ENCODE assay signal across 1 cellular context in genomic region chr5:60843693-60844428, GRCh38.
TF ChIP-seq lines count a peak whose summit lies in the region.

TSS of gene ELOVL7 (minus strand) at chr5:60844269. CDS start at chr5:60787397, 56,872 bp downstream.

TF ChIP-seq in K562, 482 proteins besides CTCF, POLR2A, EP300 and RAD21 (continued from another document and continues in another):
- TF ChIP-seq E2F3 (CRISPR knock-in tag; IDR thresholded peaks at IDR 0.05): peak; percentile 80
- peak; percentile 67 for TF ChIP-seq CCNT2 (IDR thresholded peaks at IDR 0.05; ENCODE audit: borderline replicate concordance, extremely low read depth, insufficient read length, low read depth, low read length)
- no peak for TF ChIP-seq ZNF224 (CRISPR knock-in tag; IDR thresholded peaks at IDR 0.05)
- no peak for TF ChIP-seq ZBTB8A (IDR thresholded peaks at IDR 0.05; ENCODE audit: partially characterized antibody)
- TF ChIP-seq GTF2A2 (tag; IDR thresholded peaks at IDR 0.05): no peak
- no peak for TF ChIP-seq SREBF1 (IDR thresholded peaks at IDR 0.05; ENCODE audit: borderline replicate concordance, low read depth, low read length)
- TF ChIP-seq ZNF57 (CRISPR knock-in tag; IDR thresholded peaks at IDR 0.05): no peak
- TF ChIP-seq SNRNP70 (optimal IDR thresholded peaks at IDR 0.05; ENCODE audit: low read depth, low read length): no peak
- no peak for TF ChIP-seq PHF21A (IDR thresholded peaks at IDR 0.05; ENCODE audit: borderline replicate concordance, low read depth)
- TF ChIP-seq BCL6 (CRISPR knock-in tag; IDR thresholded peaks at IDR 0.05): no peak
- TF ChIP-seq ZBED1 (IDR thresholded peaks at IDR 0.05): no peak
- no peak for TF ChIP-seq E2F1 (CRISPR knock-in tag; IDR thresholded peaks at IDR 0.05)
- peak; percentile 40; the same call in 1 of the 2 replicates for TF ChIP-seq ZBTB17 (CRISPR knock-in tag; IDR thresholded peaks at IDR 0.05)
- TF ChIP-seq E2F6 (IDR thresholded peaks at IDR 0.05; ENCODE audit: borderline replicate concordance in 1 of 2, extremely low read depth in 1 of 2, insufficient read depth in 1 of 2, insufficient read length in 1 of 2, low read depth in 1 of 2, low read length in 1 of 2, poor library complexity in 1 of 2, severe bottlenecking in 1 of 2): peak; percentile 22 to 72
- TF ChIP-seq MBD2 (IDR thresholded peaks at IDR 0.05; ENCODE audit: borderline replicate concordance, low read depth): no peak
- TF ChIP-seq EP400 (IDR thresholded peaks at IDR 0.05): no peak
- no peak for TF ChIP-seq HLTF (IDR thresholded peaks at IDR 0.05)
- TF ChIP-seq CREB1 (IDR thresholded peaks at IDR 0.05): no peak
- TF ChIP-seq CREB1 (CRISPR knock-in tag; IDR thresholded peaks at IDR 0.05): peak; percentile 33
- TF ChIP-seq FOXM1 (IDR thresholded peaks at IDR 0.05; ENCODE audit: low read depth): no peak
- no peak for TF ChIP-seq FOXM1 (CRISPR knock-in tag; IDR thresholded peaks at IDR 0.05; ENCODE audit: low read depth)
- no peak for TF ChIP-seq TOE1 (IDR thresholded peaks at IDR 0.05; ENCODE audit: borderline replicate concordance)
- TF ChIP-seq TOE1 (CRISPR knock-in tag; IDR thresholded peaks at IDR 0.05; ENCODE audit: borderline replicate concordance, low read depth): no peak
- TF ChIP-seq ZNF347 (CRISPR knock-in tag; IDR thresholded peaks at IDR 0.05; ENCODE audit: low read depth): no peak
- TF ChIP-seq CBFA2T3 (IDR thresholded peaks at IDR 0.05): no peak
- TF ChIP-seq TGIF2 (CRISPR knock-in tag; IDR thresholded peaks at IDR 0.05): peak; percentile 84; the same call in 1 of the 2 replicates
- TF ChIP-seq PATZ1 (CRISPR knock-in tag; IDR thresholded peaks at IDR 0.05; ENCODE audit: borderline replicate concordance): no peak
- peak; percentile 83 for TF ChIP-seq CTBP1 (IDR thresholded peaks at IDR 0.05; ENCODE audit: borderline replicate concordance)
- TF ChIP-seq ZBTB26 (CRISPR knock-in tag; IDR thresholded peaks at IDR 0.05): no peak
- no peak for TF ChIP-seq JUN (IDR thresholded peaks at IDR 0.05; ENCODE audit: borderline replicate concordance, low read depth, low read length)
- TF ChIP-seq JUN (CRISPR knock-in tag; IDR thresholded peaks at IDR 0.05; ENCODE audit: borderline replicate concordance): no peak
- TF ChIP-seq SREBF2 (CRISPR knock-in tag; IDR thresholded peaks at IDR 0.05): no peak
- TF ChIP-seq TSC22D4 (tag; IDR thresholded peaks at IDR 0.05): no peak
- no peak for TF ChIP-seq CREM (IDR thresholded peaks at IDR 0.05; ENCODE audit: low read depth)
- no peak for TF ChIP-seq CHD7 (IDR thresholded peaks at IDR 0.05; ENCODE audit: low read depth, low read length)
- no peak for TF ChIP-seq ZNF780A (CRISPR knock-in tag; IDR thresholded peaks at IDR 0.05)
- TF ChIP-seq RCOR1 (IDR thresholded peaks at IDR 0.05; ENCODE audit: borderline replicate concordance in 1 of 2, low read depth in 2 of 2, low read length in 2 of 2): 0 out of 4 replicates have a peak, but pooled peaks of 1 of the 2 experiments have one; percentile 14
- no peak for TF ChIP-seq PKNOX1 (IDR thresholded peaks at IDR 0.05)
- TF ChIP-seq HMGXB4 (CRISPR knock-in tag; IDR thresholded peaks at IDR 0.05): no peak
- no peak for TF ChIP-seq RBM39 (optimal IDR thresholded peaks at IDR 0.05; ENCODE audit: low read depth, low read length)
- TF ChIP-seq MCM7 (IDR thresholded peaks at IDR 0.05): no peak
- peak; percentile 36; the same call in 1 of the 2 replicates for TF ChIP-seq HNRNPL (IDR thresholded peaks at IDR 0.05; ENCODE audit: low read depth, low read length)
- TF ChIP-seq SIN3B (IDR thresholded peaks at IDR 0.05; ENCODE audit: low read depth): peak; percentile 31; the same call in 1 of the 2 replicates
- no peak for TF ChIP-seq BRD4 (IDR thresholded peaks at IDR 0.05)
- TF ChIP-seq ZNF408 (CRISPR knock-in tag; IDR thresholded peaks at IDR 0.05; ENCODE audit: low read depth): no peak
- TF ChIP-seq KDM2B (CRISPR knock-in tag; IDR thresholded peaks at IDR 0.05): no peak
- no peak for TF ChIP-seq TAF7 (tag; IDR thresholded peaks at IDR 0.05)
- TF ChIP-seq HOMEZ (CRISPR knock-in tag; IDR thresholded peaks at IDR 0.05): no peak
